ENCODE assay signal across 8 cellular contexts in the genomic region with DNA sequence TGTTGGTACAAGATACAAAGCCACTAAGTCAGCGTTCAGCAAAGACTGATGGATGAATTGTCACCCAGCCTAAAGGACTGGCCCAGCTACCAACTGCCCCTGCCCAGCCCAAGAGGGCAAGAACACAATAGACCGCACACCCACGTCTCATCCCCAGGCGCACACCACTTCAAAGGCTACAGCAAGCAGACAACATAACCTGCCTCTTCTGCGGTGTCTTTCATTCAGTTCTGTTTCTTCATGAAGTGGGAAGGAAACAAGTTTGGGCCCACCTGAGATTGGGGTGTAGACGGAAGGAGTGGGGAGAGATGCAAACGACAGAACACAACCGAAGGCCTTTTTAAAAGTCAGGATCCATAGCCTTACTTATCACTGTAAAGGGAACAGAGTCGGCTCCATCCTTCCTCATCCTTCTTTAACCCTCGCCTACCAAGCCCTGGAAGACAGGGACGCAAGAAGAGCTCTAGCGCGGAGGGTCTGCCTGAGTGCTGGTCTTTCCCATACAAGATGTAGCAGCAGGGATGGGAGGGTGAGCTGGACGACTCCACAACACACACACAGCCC. TPM values are rescaled to one million over a fixed set of nuclear protein-coding genes. Genes with fewer than 3 reads are reported as not detected.
DNase-seq lines count a peak whose midpoint lies in the region; ATAC-seq and TF ChIP-seq lines count a peak whose summit lies in the region.

No MANE protein-coding gene starts in this region.

- H3K4me3 Mint-ChIP-seq in activated naive CD8-positive, alpha-beta T cell treated with anti-CD3 and anti-CD28 coated beads for 36 hours, result peak overlapping the region; percentile 73

- BruUV-seq in PC-3 (replicated peaks; lab: Mats Ljungman, UMichigan), result TSS peak; percentile 43

- intact Hi-C loops in PC-3 (cut with micrococcal nuclease) (loop anchor here (2.0 to 10.0 kb wide), 2 partner anchors 20 to 92 kb away; a partner anchor contains a TSS), sigmoid colon (cut with DNase I) (loop anchor here (1.0 to 10.0 kb wide), 6 partner anchors 14 to 862 kb away; a partner anchor contains a TSS)

- H3K9me2 ChIP-seq in PC-3 (replicated peaks; ENCODE audit: low read length), result no peaks in the 10 kb centered on the region

- peaks cover 54% of the 10 kb centered on the region for H3K79me2 ChIP-seq in PC-3 (ENCODE audit: low read length)

- H3K4me1 Mint-ChIP-seq in activated naive CD8-positive, alpha-beta T cell treated with anti-CD3 and anti-CD28 coated beads for 36 hours, result peaks cover 44% of the 10 kb centered on the region

- H3K27ac Mint-ChIP-seq in activated naive CD8-positive, alpha-beta T cell treated with anti-CD3 and anti-CD28 coated beads for 36 hours, result peak overlapping the region; percentile 73

- H3K27me3 ChIP-seq in PC-3 (ENCODE audit: low read length) (no peaks in the 10 kb centered on the region), iPS DF 6.9 (ENCODE audit: control insufficient read depth, insufficient read depth, low read length) (no peaks in the 10 kb centered on the region), sigmoid colon (no peaks in the 10 kb centered on the region)

- WGBS in iPS DF 6.9 (ENCODE audit: insufficient coverage, insufficient read length), result no CpG with 5 or more reads among the region's 14 CpGs
- WGBS in sigmoid colon, 2 donors, result 2 to 4% methylated on average over 14 of the region's 14 CpGs

- TF ChIP-seq EP300 in sigmoid colon (IDR thresholded peaks at IDR 0.05), result no peak

- no peaks in the 10 kb centered on the region for H3K36me3 Mint-ChIP-seq in activated naive CD8-positive, alpha-beta T cell treated with anti-CD3 and anti-CD28 coated beads for 36 hours

- no peaks in the 10 kb centered on the region for H3F3A ChIP-seq in PC-3 (ENCODE audit: low read length, unreplicated experiment)

- TF ChIP-seq POLR2A in sigmoid colon (IDR thresholded peaks at IDR 0.05) (no peak), GM18505 (IDR thresholded peaks at IDR 0.05; ENCODE audit: borderline replicate concordance, extremely low read depth, insufficient read depth, insufficient read length) (no peak)

- TF ChIP-seq CTCF in PC-3 (conservative IDR thresholded peaks at IDR 0.05; ENCODE audit: low read depth, low read length) (no peak), sigmoid colon (IDR thresholded peaks at IDR 0.05) (no peak)

- CTCF ChIA-PET in PC-3 (lab: Charles Lee), result no interaction called here

- no peaks in the 10 kb centered on the region for H3K9me3 Mint-ChIP-seq in activated naive CD8-positive, alpha-beta T cell treated with anti-CD3 and anti-CD28 coated beads for 36 hours

- H3K4me1 ChIP-seq in PC-3 (ENCODE audit: insufficient read depth, low read length), result peaks cover 58% of the 10 kb centered on the region
- peaks cover 6% of the 10 kb centered on the region; the same call in 1 of the 2 replicates for H3K4me1 ChIP-seq in iPS DF 6.9 (ENCODE audit: control insufficient read depth, insufficient read depth, low read length)
- peaks cover 0 to 62% (median 57%) of the 10 kb centered on the region in 4 donors for H3K4me1 ChIP-seq in sigmoid colon

- DNase-seq in NCI-H146 (lab: John Stamatoyannopoulos, UW) (peak; percentile 27), NCI-H146 treated with DMSO at 0.1 percent for 48 hours (lab: John Stamatoyannopoulos, UW; ENCODE audit: unreplicated experiment) (no peak), PC-3 (peak; percentile 6), iPS DF 6.9 (ENCODE audit: low read depth, low spot score) (no peak), sigmoid colon (no peak), ecto neural progenitor cell (ENCODE audit: low spot score) (no peak)
- DNase-seq in activated naive CD8-positive, alpha-beta T cell treated with anti-CD3 and anti-CD28 coated beads for 36 hours, result peak; percentile 47

- H3K9me3 ChIP-seq in PC-3 (ENCODE audit: low read length), result no peaks in the 10 kb centered on the region
- H3K9me3 ChIP-seq in iPS DF 6.9 (ENCODE audit: control insufficient read depth, insufficient read depth, low read length), result no peaks in the 10 kb centered on the region
- H3K9me3 ChIP-seq in sigmoid colon, result no peaks in the 10 kb centered on the region

- H3K4me2 ChIP-seq in PC-3 (ENCODE audit: low read length), result peak overlapping the region; percentile 99

- peak overlapping the region; percentile 82 for H3K9ac ChIP-seq in PC-3 (ENCODE audit: low read length)

- H3K27ac ChIP-seq in PC-3 (ENCODE audit: low read length), result peak overlapping the region; percentile 74
- H3K27ac ChIP-seq in iPS DF 6.9 (ENCODE audit: low read length), result no peak overlapping the region
- peak overlapping the region; percentile 93 to 99 (median 96) for H3K27ac ChIP-seq in sigmoid colon

- peak overlapping the region; percentile 57 for H2AFZ ChIP-seq in PC-3 (ENCODE audit: low read length)

- POLR2A ChIA-PET in PC-3 (lab: Charles Lee; ENCODE audit: unreplicated experiment), result no interaction called here

- H3K36me3 ChIP-seq in PC-3 (ENCODE audit: low read depth, low read length), result no peaks in the 10 kb centered on the region
- no peaks in the 10 kb centered on the region for H3K36me3 ChIP-seq in iPS DF 6.9 (ENCODE audit: control insufficient read depth, insufficient read depth, low read length)
- no peaks in the 10 kb centered on the region for H3K36me3 ChIP-seq in sigmoid colon

- H3K4me3 ChIP-seq in PC-3 (ENCODE audit: low read length), result peak overlapping the region; percentile 90
- peak overlapping the region; percentile 82; the same call in 1 of the 2 replicates for H3K4me3 ChIP-seq in iPS DF 6.9 (ENCODE audit: low read length)
- H3K4me3 ChIP-seq in sigmoid colon, result peak overlapping the region; percentile 61 to 79 (median 73)

- 0 out of 2 replicates have a peak, but pooled peaks cover 7% of the 10 kb centered on the region for H4K20me1 ChIP-seq in PC-3 (ENCODE audit: low read length)

- H3K27me3 Mint-ChIP-seq in activated naive CD8-positive, alpha-beta T cell treated with anti-CD3 and anti-CD28 coated beads for 36 hours, result no peaks in the 10 kb centered on the region

- ATAC-seq in PC-3 (peak; percentile 27; the same call in 1 of the 2 replicates), GM18505 (IDR thresholded peaks at IDR 0.05; ENCODE audit: unreplicated experiment) (no peak)

RNA-seq across cellular contexts. Expression of a gene that starts 0.7 kb away (rescaled TPM):
- total RNA-seq in PC-3 (2014; rRNA removed) (40.6 and 56.3 TPM in 2 replicates), sigmoid colon (100 to 1,000 TPM; 119 to 160 (median 141) TPM)
- total RNA-seq in activated naive CD8-positive, alpha-beta T cell treated with anti-CD3 and anti-CD28 coated beads for 36 hours, result 1 to 10 TPM; 2.9 to 4.3 TPM
- polyA plus RNA-seq in sigmoid colon, result 10 to 100 TPM; 29.4 to 73.1 (median 38.6) TPM

RNA-seq across cellular contexts. Expression of a gene that starts 38.6 kb away (rescaled TPM):
- total RNA-seq in PC-3 (2014; rRNA removed) (0.91 and 0.98 TPM in 2 replicates), sigmoid colon (1 to 10 TPM; 1.7 to 3.3 (median 2.0) TPM)
- total RNA-seq in activated naive CD8-positive, alpha-beta T cell treated with anti-CD3 and anti-CD28 coated beads for 36 hours, result not detected
- 1 to 10 TPM; 2.6 to 6.0 (median 5.4) TPM for polyA plus RNA-seq in sigmoid colon

Comparison
In these comparisons a context has a peak if more than half of its experiments do, and no peak if none do; other contexts are left out.
1. DNase-seq: peak in NCI-H146 (single experiment), PC-3 (single experiment) and activated naive CD8-positive, alpha-beta T cell treated with anti-CD3 and anti-CD28 coated beads for 36 hours (single experiment); none in NCI-H146 treated with DMSO at 0.1 percent for 48 hours (single experiment), iPS DF 6.9 (single experiment), sigmoid colon (single experiment) and ecto neural progenitor cell (single experiment).
2. Peak in every context shown above with its lines, with median percentiles within 50 percentile points of each other: H3K4me3 ChIP-seq.